15 cellular contexts compared by ENCODE assay signal in the genomic region with DNA sequence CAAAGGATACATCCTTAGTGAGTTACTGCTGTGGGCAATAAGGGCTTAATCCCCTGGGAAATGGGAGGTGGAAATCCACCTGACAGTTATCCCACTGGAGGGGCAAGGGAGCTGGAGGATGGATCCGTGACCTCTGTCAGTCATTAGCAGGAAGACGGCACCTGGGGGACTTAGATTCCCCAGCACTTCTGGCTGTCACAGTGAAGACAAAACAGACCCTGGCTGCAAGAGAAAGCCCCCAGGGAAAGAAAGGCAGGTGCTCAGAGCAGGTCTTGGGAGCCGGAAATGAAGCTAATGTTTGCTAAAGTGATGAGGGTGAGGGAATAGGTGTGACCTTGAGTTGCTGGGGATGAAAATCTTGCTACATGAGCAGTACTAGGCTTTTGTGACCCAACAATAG.
DNase-seq lines count a peak whose midpoint lies in the region; ATAC-seq and TF ChIP-seq lines count a peak whose summit lies in the region.
"Had no signal": no experiment of that assay in that cellular context is flagged by ENCODE, and none has a peak within 500 bp of the region (broad histone marks: within the 10 kb centered on the region; RNA-seq: fewer than 3 reads in every experiment).

No MANE protein-coding gene starts in this region.

- H3K9me3 ChIP-seq in neural progenitor cell (ENCODE audit: low read depth) (no peaks in the 10 kb centered on the region), prostate gland (no peaks in the 10 kb centered on the region)
- H3K9me3 ChIP-seq: SK-N-SH had no signal

- H3K27me3 Mint-ChIP-seq in neural progenitor cell (ENCODE audit: insufficient read depth, low read depth) = peaks cover 10% of the 10 kb centered on the region

- DNase-seq in NCI-H1092 (lab: John Stamatoyannopoulos, UW) = peak; percentile 47
- DNase-seq in NCI-H2107 (lab: John Stamatoyannopoulos, UW) = peak; percentile 41
- peak; percentile 4 for DNase-seq in NCI-H748 treated with DMSO at 0.1 percent for 48 hours (lab: John Stamatoyannopoulos, UW)
- peak; percentile 10 for DNase-seq in neural progenitor cell (ENCODE audit: low spot score)
- DNase-seq in prostate gland (ENCODE audit: low spot score) = no peak
- no peak for DNase-seq in NAMALWA (ENCODE audit: low spot score)
- DNase-seq: CD4-positive, alpha-beta T cell; GM23248; NCI-H1105 treated with DMSO at 0.1 percent for 48 hours; NCI-H2081 treated with DMSO at 0.1 percent for 48 hours; SK-N-SH; T-helper 1 cell had no signal

- no peaks in the 10 kb centered on the region for H3K36me3 Mint-ChIP-seq in neural progenitor cell

- no peak overlapping the region for H3K9ac ChIP-seq in neural progenitor cell
- H3K9ac ChIP-seq: GM23248, SK-N-SH had no signal

- no peaks in the 10 kb centered on the region for H3K4me1 ChIP-seq in neural progenitor cell
- no peaks in the 10 kb centered on the region for H3K4me1 ChIP-seq in prostate gland (replicated peaks)

- no peaks in the 10 kb centered on the region for H4K20me1 ChIP-seq in neural progenitor cell (ENCODE audit: low read depth)

- H3K4me3 ChIP-seq in neural progenitor cell (no peak overlapping the region), prostate gland (no peak overlapping the region)
- H3K4me3 ChIP-seq: GM23248 had no signal

- H3K27me3 ChIP-seq in neural progenitor cell (no peaks in the 10 kb centered on the region), prostate gland (replicated peaks; ENCODE audit: insufficient read depth) (no peaks in the 10 kb centered on the region)

- H3K9me3 Mint-ChIP-seq in neural progenitor cell = no peaks in the 10 kb centered on the region
- H3K9me3 Mint-ChIP-seq: CD4-positive, alpha-beta T cell had no signal

- no peak for TF ChIP-seq CTCF in neural progenitor cell (IDR thresholded peaks at IDR 0.05)
- TF ChIP-seq CTCF in prostate gland (IDR thresholded peaks at IDR 0.05) = no peak

- H2AFZ ChIP-seq in neural progenitor cell (replicated peaks) = no peak overlapping the region
- H2AFZ ChIP-seq: GM23248 had no signal

- peaks cover 14% of the 10 kb centered on the region for H3K4me1 Mint-ChIP-seq in neural progenitor cell
- H3K4me1 Mint-ChIP-seq: B cell had no signal

- 55% methylated on average over 3 of the region's 3 CpGs for WGBS in prostate gland

- H3K4me2 ChIP-seq in neural progenitor cell = no peak overlapping the region
- H3K4me2 ChIP-seq: SK-N-SH had no signal

- no peak overlapping the region for H3K27ac ChIP-seq in neural progenitor cell
- no peak overlapping the region for H3K27ac ChIP-seq in prostate gland
- H3K27ac ChIP-seq: GM23248 had no signal

- peak overlapping the region; percentile 76 for H3K27ac Mint-ChIP-seq in neural progenitor cell
- H3K27ac Mint-ChIP-seq: B cell; CD4-positive, alpha-beta T cell had no signal

- TF ChIP-seq POLR2A in prostate gland (IDR thresholded peaks at IDR 0.05) = no peak

- no peak overlapping the region for H3K4me3 Mint-ChIP-seq in neural progenitor cell
- H3K4me3 Mint-ChIP-seq: B cell; CD4-positive, alpha-beta T cell had no signal

- ATAC-seq in GM21825 (IDR thresholded peaks at IDR 0.05; ENCODE audit: unreplicated experiment) = no peak
- ATAC-seq: Right ventricle myocardium inferior had no signal

- no peaks in the 10 kb centered on the region for H3K79me2 ChIP-seq in neural progenitor cell (ENCODE audit: low read depth)

- intact Hi-C loops in prostate gland (cut with DNase I) = no loop called here

- H3F3A ChIP-seq in neural progenitor cell (ENCODE audit: low read depth) = no peaks in the 10 kb centered on the region

- H3K36me3 ChIP-seq in neural progenitor cell = no peaks in the 10 kb centered on the region
- no peaks in the 10 kb centered on the region for H3K36me3 ChIP-seq in prostate gland

Comparison
In these comparisons a context has a peak if more than half of its experiments do, and no peak if none do; other contexts are left out.
1. DNase-seq: peak in NCI-H1092 (single experiment), NCI-H2107 (single experiment), NCI-H748 treated with DMSO at 0.1 percent for 48 hours (single experiment) and neural progenitor cell (single experiment); none in prostate gland (single experiment) and NAMALWA (single experiment).